10 cellular contexts compared by ENCODE assay signal in the genomic region with DNA sequence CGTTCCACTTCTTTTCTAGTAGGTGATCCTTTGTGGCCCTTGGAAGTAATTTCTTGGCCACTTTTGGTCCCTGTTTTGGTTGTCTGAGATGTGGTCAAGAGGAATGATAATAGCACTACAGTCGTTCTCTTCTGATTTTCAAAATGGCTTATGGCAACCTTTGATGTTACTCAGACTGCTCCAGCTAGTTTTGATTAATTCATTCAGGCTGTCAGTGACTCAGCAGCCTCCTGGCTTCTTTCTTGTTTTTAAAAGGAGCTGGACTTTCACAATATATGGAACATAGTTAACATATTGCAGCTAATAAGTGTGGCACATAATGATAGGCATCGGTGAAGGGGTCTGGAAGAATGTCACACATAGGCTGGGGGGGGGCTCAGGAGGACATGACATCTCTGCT. TPM values are rescaled to one million over a fixed set of nuclear protein-coding genes. Genes with fewer than 3 reads are reported as not detected.
A peak's percentile ranks its signal among the peaks of the same experiment; 100 is the strongest.
DNase-seq lines count a peak whose midpoint lies in the region; ATAC-seq, FAIRE-seq and TF ChIP-seq lines count a peak whose summit lies in the region.
"Had no signal": no experiment of that assay in that cellular context is flagged by ENCODE, and none has a peak within 500 bp of the region (broad histone marks: within the 10 kb centered on the region; RNA-seq: fewer than 3 reads in every experiment).

No MANE protein-coding gene starts in this region.

- H3K9ac ChIP-seq in endothelial cell of umbilical vein (replicated peaks; ENCODE audit: extremely low read depth, insufficient read depth, low read length) = no peak overlapping the region

- H3K36me3 ChIP-seq in PC-9 (ENCODE audit: low read depth) (peaks cover 6% of the 10 kb centered on the region; the same call in 1 of the 2 replicates), endothelial cell of umbilical vein (ENCODE audit: control insufficient read depth in 2 of 2, extremely low read depth in 1 of 2, insufficient read depth in 2 of 2, low read length in 2 of 2) (no peaks in the 10 kb centered on the region), psoas muscle (ENCODE audit: insufficient read depth in 1 of 2, low read depth in 1 of 2) (no peaks in the 10 kb centered on the region), tibial nerve (no peaks in the 10 kb centered on the region)

- no peak for TF ChIP-seq EP300 in tibial nerve (IDR thresholded peaks at IDR 0.05)

- peak; percentile 18 for FAIRE-seq in endothelial cell of umbilical vein (lab: Jason Lieb, UNC)

- dilution Hi-C loops in endothelial cell of umbilical vein (cut with MboI; ENCODE audit: extremely low pct_ligation_motif_present, low sequenced_read_pairs) = no loop called here

- intact Hi-C loops in PC-9 (cut with micrococcal nuclease; ENCODE audit: unreplicated experiment) (loop anchor here (1.0 to 2.0 kb wide), 4 partner anchors 47 to 222 kb away; partner anchors contain the start of gene DYNC1H1), endothelial cell of umbilical vein (cut with micrococcal nuclease) (no loop called here), psoas muscle (cut with DNase I) (no loop called here)

- H3K9me3 ChIP-seq in PC-9 (ENCODE audit: insufficient read depth, low read depth) (no peaks in the 10 kb centered on the region), endothelial cell of umbilical vein (replicated peaks; ENCODE audit: control insufficient read depth, insufficient read depth, low read length) (no peaks in the 10 kb centered on the region), psoas muscle (no peaks in the 10 kb centered on the region), tibial nerve (no peaks in the 10 kb centered on the region)

- no TSS peak for BruUV-seq in PC-9 (replicated peaks; lab: Mats Ljungman, UMichigan)
- BruUV-seq in endothelial cell of umbilical vein (replicated peaks; lab: Mats Ljungman, UMichigan) = no TSS peak

- H3K4me1 ChIP-seq in PC-9 (replicated peaks; ENCODE audit: insufficient read depth) (peaks cover 61% of the 10 kb centered on the region), endothelial cell of umbilical vein (ENCODE audit: control insufficient read depth, extremely low read depth, insufficient read depth, low read length) (no peaks in the 10 kb centered on the region), psoas muscle (peaks cover 68% of the 10 kb centered on the region), tibial nerve (peaks cover 0 to 49% (median 18%) of the 10 kb centered on the region in 4 donors)

- H3K9me1 ChIP-seq in endothelial cell of umbilical vein (replicated peaks; ENCODE audit: control insufficient read depth, extremely low read depth, insufficient read depth, low read length) = no peaks in the 10 kb centered on the region

- POLR2A ChIA-PET in PC-9 (lab: Charles Lee; ENCODE audit: unreplicated experiment) (interaction anchor here (0.6 to 1.2 kb wide), 10 partner anchors 16 to 923 kb away, joined by 3 to 42 read pairs (median 8); no protein-coding TSS in a partner anchor), endothelial cell of umbilical vein (lab: Charles Lee) (no interaction called here)

- 60 to 76% (median 60%) methylated on average over 3 of the region's 3 CpGs for WGBS in psoas muscle, 3 donors
- 50 to 70% methylated on average over 3 of the region's 3 CpGs for WGBS in tibial nerve, 2 donors

- peaks cover 96% of the 10 kb centered on the region for H3K79me2 ChIP-seq in PC-9 (ENCODE audit: low read depth)
- peaks cover 51% of the 10 kb centered on the region for H3K79me2 ChIP-seq in endothelial cell of umbilical vein (ENCODE audit: control insufficient read depth, insufficient read depth, low read length)

- TF ChIP-seq CTCF in PC-9 (conservative IDR thresholded peaks at IDR 0.05) (no peak), endothelial cell of umbilical vein (IDR thresholded peaks at IDR 0.05; ENCODE audit: extremely low read depth in 1 of 2, insufficient read depth in 1 of 2, low read depth in 1 of 2, low read length in 2 of 2) (no peak), psoas muscle (IDR thresholded peaks at IDR 0.05) (no peak), tibial nerve (IDR thresholded peaks at IDR 0.05) (no peak)

- in situ Hi-C loops in Caki2 (cut with HindIII; ENCODE audit: low pct_unique_long_range_greater_than_20kb, low sequenced_read_pairs) = no loop called here

- peak; percentile 67 to 83 (median 79) for ATAC-seq in psoas muscle
- no peak for ATAC-seq in HG03460 (IDR thresholded peaks at IDR 0.05; ENCODE audit: unreplicated experiment)
- no peak for ATAC-seq in GM19455 (IDR thresholded peaks at IDR 0.05; ENCODE audit: unreplicated experiment)

- H3K27me3 ChIP-seq in PC-9 (ENCODE audit: insufficient read depth, low read depth) (no peaks in the 10 kb centered on the region), endothelial cell of umbilical vein (ENCODE audit: control insufficient read depth in 2 of 2, insufficient read depth in 2 of 2, low read length in 2 of 2) (no peaks in the 10 kb centered on the region), psoas muscle (ENCODE audit: insufficient read depth in 3 of 3, low read length in 2 of 3) (no peaks in the 10 kb centered on the region), tibial nerve (no peaks in the 10 kb centered on the region)

- H3F3A ChIP-seq in PC-9 (ENCODE audit: insufficient read depth, low read depth) = peaks cover 63% of the 10 kb centered on the region

- H4K20me1 ChIP-seq in PC-9 (ENCODE audit: insufficient read depth) = no peaks in the 10 kb centered on the region
- H4K20me1 ChIP-seq in endothelial cell of umbilical vein (replicated peaks; ENCODE audit: control insufficient read depth, extremely low read depth, insufficient read depth, low read length) = no peaks in the 10 kb centered on the region

- DNase-seq in Caki2 (ENCODE audit: low read depth) (peak; percentile 63), PC-9 (peak; percentile 56 to 98), endothelial cell of umbilical vein (ENCODE audit: low read depth, low spot score) (peak; percentile 45), psoas muscle (no peak), occipital lobe (lab: John Stamatoyannopoulos, UW) (no peak), tibial nerve (ENCODE audit: low spot score in 2 of 2) (no peak)
- DNase-seq: stimulated activated CD4-positive, alpha-beta T cell treated with anti-CD3 and anti-CD28 coated beads, Interleukin-1b, Interleukin-23, amount 100 ng/mL, for 48 hours had no signal

- no peak for TF ChIP-seq POLR2A in endothelial cell of umbilical vein (IDR thresholded peaks at IDR 0.05; ENCODE audit: low read depth, low read length)
- TF ChIP-seq POLR2A in tibial nerve (IDR thresholded peaks at IDR 0.05) = no peak

- CTCF ChIA-PET in PC-9 (lab: Charles Lee) (interaction anchor here (0.5 to 1.0 kb wide), 7 partner anchors 16 to 379 kb away, joined by 4 to 12 read pairs (median 9); no protein-coding TSS in a partner anchor), endothelial cell of umbilical vein (lab: Charles Lee) (interaction anchor here (0.5 to 1.5 kb wide), 3 partner anchors 26 to 251 kb away, joined by 3 to 4 read pairs (median 3); no protein-coding TSS in a partner anchor)

- H3K9me2 ChIP-seq in PC-9 (ENCODE audit: insufficient read depth) = no peaks in the 10 kb centered on the region

- H2AFZ ChIP-seq in PC-9 = peak overlapping the region; percentile 68
- no peak overlapping the region for H2AFZ ChIP-seq in endothelial cell of umbilical vein (ENCODE audit: low read depth, low read length)

- H3K4me2 ChIP-seq in PC-9 = peak overlapping the region; percentile 69
- no peak overlapping the region for H3K4me2 ChIP-seq in endothelial cell of umbilical vein (ENCODE audit: insufficient read depth, low read length)

- H3K4me3 ChIP-seq in PC-9 (peak overlapping the region; percentile 31; the same call in 1 of the 2 replicates), endothelial cell of umbilical vein (replicated peaks in 1 of 3; ENCODE audit: insufficient read depth in 1 of 3, low read depth in 1 of 3, low read length in 3 of 3) (no peak overlapping the region), psoas muscle (no peak overlapping the region), tibial nerve (no peak overlapping the region)

- H3K27ac ChIP-seq in PC-9 = peak overlapping the region; percentile 90
- H3K27ac ChIP-seq in endothelial cell of umbilical vein (ENCODE audit: insufficient read depth, low read depth, low read length) = no peak overlapping the region
- peak overlapping the region; percentile 58 for H3K27ac ChIP-seq in psoas muscle
- H3K27ac ChIP-seq in tibial nerve = peak overlapping the region in 1 of 4 donors; percentile 43
- H3K27ac ChIP-seq: HL-60 had no signal

TF ChIP-seq in endothelial cell of umbilical vein, 7 proteins besides CTCF, POLR2A, EP300 and RAD21:
- TF ChIP-seq POLR2AphosphoS5 (IDR thresholded peaks at IDR 0.05; ENCODE audit: insufficient read depth, low read depth, low read length) = no peak
- peak; percentile 40 for TF ChIP-seq FOS (IDR thresholded peaks at IDR 0.05; ENCODE audit: borderline replicate concordance, insufficient read depth, low read length)

RNA-seq across cellular contexts. Expression of gene WDR20, which starts 47.3 kb away (rescaled TPM):
- 17.0 and 30.0 TPM in 2 replicates for total RNA-seq in Caki2 (2014; rRNA removed; shearing (Covaris generic); ENCODE audit: low replicate concordance)
- total RNA-seq in PC-9 (2021) (62.2 and 93.5 TPM in 2 replicates), endothelial cell of umbilical vein (22.4 and 23.6 TPM in 2 replicates), psoas muscle (10 to 100 TPM; 18.3 to 26.8 (median 22.3) TPM), occipital lobe (36.0 TPM), tibial nerve (10 to 100 TPM; 15.0 to 26.7 (median 18.3) TPM)
- polyA plus RNA-seq in endothelial cell of umbilical vein (11.9 and 12.2 TPM in 2 replicates), psoas muscle (10 to 100 TPM; 11.4 to 20.6 (median 11.9) TPM)
- 12.3 and 14.5 TPM in 2 replicates for polyA plus RNA-seq in endothelial cell of umbilical vein (2011; cell fraction: cytosol; rRNA removed)
- polyA plus RNA-seq in endothelial cell of umbilical vein (2011; cell fraction: nucleus; rRNA removed) = 24.8 and 25.0 TPM in 2 replicates
- polyA plus RNA-seq in endothelial cell of umbilical vein (2012) = 13.0 and 14.6 TPM in 2 replicates
- polyA minus RNA-seq in endothelial cell of umbilical vein = 28.9 and 29.8 TPM in 2 replicates
- 12.9 TPM for polyA minus RNA-seq in endothelial cell of umbilical vein (2011; cell fraction: cytosol; rRNA and poly(A)+ RNA removed)
- polyA minus RNA-seq in endothelial cell of umbilical vein (2011; cell fraction: nucleus; rRNA and poly(A)+ RNA removed) = 29.1 TPM in 2 replicates

Comparison
In these comparisons a context has a peak if more than half of its experiments do, and no peak if none do; other contexts are left out.
1. DNase-seq: peak in Caki2 (single experiment), PC-9 (2 of 2) and endothelial cell of umbilical vein (single experiment); none in psoas muscle (0 of 2), occipital lobe (single experiment) and tibial nerve (0 of 2).
2. ATAC-seq: peak in psoas muscle (4 of 4); none in HG03460 (single experiment) and GM19455 (single experiment).